Comparison of ENCODE assay signal across 9 cellular contexts in the genomic region with DNA sequence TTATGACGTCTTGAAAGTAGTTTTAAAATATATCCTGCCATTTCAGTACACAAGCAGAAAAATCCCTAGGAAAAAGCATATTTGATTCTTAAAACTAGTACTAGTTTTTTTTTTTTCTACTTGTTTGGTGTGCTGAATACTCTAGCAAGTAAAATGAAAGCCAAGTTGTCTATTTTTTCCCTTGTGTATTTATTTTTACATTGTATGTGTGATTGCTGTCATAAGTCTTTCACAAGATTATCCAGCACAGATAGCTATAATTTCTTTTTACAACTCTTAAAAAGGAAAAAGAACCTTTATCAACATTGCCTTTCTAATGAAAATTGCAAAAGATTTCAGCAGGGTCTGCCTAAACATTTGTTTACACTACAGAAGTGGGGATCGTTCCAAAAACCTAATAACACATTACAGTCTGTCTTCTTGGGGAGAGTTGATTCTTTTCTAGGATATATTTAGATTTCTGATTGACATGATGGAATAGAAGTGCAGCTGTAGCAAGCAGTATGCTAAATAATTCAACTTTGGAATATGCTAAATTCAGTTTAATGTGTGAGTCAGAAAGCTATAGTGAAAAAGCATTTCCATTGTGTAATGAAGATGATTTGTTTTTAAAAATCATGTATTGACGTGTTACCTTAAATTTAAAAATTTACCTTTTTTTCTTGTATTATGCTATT. TPM values are rescaled to one million over a fixed set of nuclear protein-coding genes. Genes with fewer than 3 reads are reported as not detected.
A peak's percentile ranks its signal among the peaks of the same experiment; 100 is the strongest.
DNase-seq lines count a peak whose midpoint lies in the region; ATAC-seq, FAIRE-seq and TF ChIP-seq lines count a peak whose summit lies in the region.
"Had no signal": no experiment of that assay in that cellular context is flagged by ENCODE, and none has a peak within 500 bp of the region (broad histone marks: within the 10 kb centered on the region; RNA-seq: fewer than 3 reads in every experiment).

No MANE protein-coding gene starts in this region.

- no peaks in the 10 kb centered on the region for H3K9me3 ChIP-seq in kidney (ENCODE audit: control insufficient read depth in 1 of 2, low read length in 2 of 2)
- no peaks in the 10 kb centered on the region for H3K9me3 ChIP-seq in thyroid gland

- WGBS in thyroid gland, 2 donors = 25 to 29% methylated on average over 3 of the region's 3 CpGs

- no peak for ATAC-seq in activated T-cell treated with anti-CD3 and anti-CD28 coated beads, Interleukin-2, amount 50 U/mL, for 4 hours
- no peak for ATAC-seq in activated naive CD4-positive, alpha-beta T cell treated with anti-CD3 and anti-CD28 coated beads, Interleukin-2, amount 50 U/mL, for 72 hours
- no peak for ATAC-seq in HG03196 (IDR thresholded peaks at IDR 0.05; ENCODE audit: unreplicated experiment)

- H3K27me3 Mint-ChIP-seq in activated T-cell treated with anti-CD3 and anti-CD28 coated beads, Interleukin-2, amount 50 U/mL, for 4 hours (ENCODE audit: low read depth) = no peaks in the 10 kb centered on the region

- peak overlapping the region in 1 of 2 donors; percentile 99 for H3K9ac ChIP-seq in kidney (ENCODE audit: low read length in 2 of 2)

- H3K4me3 Mint-ChIP-seq in activated T-cell treated with anti-CD3 and anti-CD28 coated beads, Interleukin-2, amount 50 U/mL, for 4 hours = peak overlapping the region; percentile 98

- no peak for TF ChIP-seq CTCF in kidney (IDR thresholded peaks at IDR 0.05; ENCODE audit: borderline replicate concordance, extremely low read depth, insufficient read depth)
- TF ChIP-seq CTCF in thyroid gland (IDR thresholded peaks at IDR 0.05) = no peak

- H3K4me3 ChIP-seq in kidney (ENCODE audit: low read length in 2 of 2) (peak overlapping the region; percentile 81 to 90), thyroid gland (replicated peaks in 1 of 3) (peak overlapping the region in 2 of 3 donors; percentile 39 to 95)

- H3K27ac Mint-ChIP-seq in activated naive CD4-positive, alpha-beta T cell treated with anti-CD3 and anti-CD28 coated beads, Interleukin-2, amount 50 U/mL, for 72 hours = peak overlapping the region; percentile 90 to 97

- H3K4me1 ChIP-seq in kidney (ENCODE audit: control insufficient read depth in 1 of 2, insufficient read depth in 1 of 2, low read depth in 1 of 2, low read length in 2 of 2) (peaks cover 0 to 5% of the 10 kb centered on the region in 2 donors), thyroid gland (peaks cover 14 to 23% of the 10 kb centered on the region in 2 donors)

- H3K36me3 Mint-ChIP-seq in activated T-cell treated with anti-CD3 and anti-CD28 coated beads, Interleukin-2, amount 50 U/mL, for 4 hours (ENCODE audit: insufficient read depth) = peaks cover 17% of the 10 kb centered on the region
- peaks cover 36% of the 10 kb centered on the region in 2 donors for H3K36me3 Mint-ChIP-seq in activated naive CD4-positive, alpha-beta T cell treated with anti-CD3 and anti-CD28 coated beads, Interleukin-2, amount 50 U/mL, for 72 hours

- intact Hi-C loops in kidney (cut with DNase I) = no loop called here
- intact Hi-C loops in thyroid gland (cut with DNase I) = no loop called here

- no peak for DNase-seq in activated T-cell treated with anti-CD3 and anti-CD28 coated beads, Interleukin-2, amount 50 U/mL, for 4 hours
- no peak for DNase-seq in activated T-cell treated with anti-CD3 and anti-CD28 coated beads, Interleukin-2, amount 50 U/mL, for 1 hour
- no peak for DNase-seq in activated naive CD4-positive, alpha-beta T cell treated with anti-CD3 and anti-CD28 coated beads, Interleukin-2, amount 50 U/mL, for 72 hours (ENCODE audit: low spot score in 2 of 2)
- DNase-seq in kidney (no peak), thyroid gland (no peak), DMS79 treated with DMSO at 0.1 percent for 48 hours (lab: John Stamatoyannopoulos, UW) (no peak)
- DNase-seq in activated effector memory CD4-positive, alpha-beta T cell treated with Interleukin-2 at 50 U/mL for 16 hours = no peak
- DNase-seq: DMS79 had no signal

- H3K36me3 ChIP-seq in kidney (ENCODE audit: control insufficient read depth in 1 of 2, insufficient read depth in 2 of 2, low read length in 2 of 2) (no peaks in the 10 kb centered on the region), thyroid gland (no peaks in the 10 kb centered on the region)

- H3K4me1 Mint-ChIP-seq in activated T-cell treated with anti-CD3 and anti-CD28 coated beads, Interleukin-2, amount 50 U/mL, for 4 hours (ENCODE audit: low read depth) = peaks cover 39% of the 10 kb centered on the region

- no peaks in the 10 kb centered on the region for H3K9me3 Mint-ChIP-seq in activated T-cell treated with anti-CD3 and anti-CD28 coated beads, Interleukin-2, amount 50 U/mL, for 4 hours
- H3K9me3 Mint-ChIP-seq in activated naive CD4-positive, alpha-beta T cell treated with anti-CD3 and anti-CD28 coated beads, Interleukin-2, amount 50 U/mL, for 72 hours = no peaks in the 10 kb centered on the region

- H3K27me3 ChIP-seq in thyroid gland = no peaks in the 10 kb centered on the region

- H3K27ac ChIP-seq in kidney (ENCODE audit: low read depth in 2 of 2, low read length in 2 of 2) (no peak overlapping the region), thyroid gland (peak overlapping the region in 1 of 3 donors; percentile 11)

- TF ChIP-seq POLR2A in thyroid gland (IDR thresholded peaks at IDR 0.05) = no peak

- FAIRE-seq in kidney (lab: Jason Lieb, UNC) = no peak

RNA-seq across cellular contexts. Expression of gene DR1, which starts 2.5 kb away (rescaled TPM):
- 10 to 100 TPM; 91.9 to 99.5 (median 93.3) TPM for total RNA-seq in activated T-cell treated with anti-CD3 and anti-CD28 coated beads, Interleukin-2, amount 50 U/mL, for 4 hours
- total RNA-seq in activated naive CD4-positive, alpha-beta T cell treated with anti-CD3 and anti-CD28 coated beads, Interleukin-2, amount 50 U/mL, for 72 hours = 10 to 100 TPM; 78.8 to 93.0 TPM
- total RNA-seq in kidney (49.8 TPM), thyroid gland (10 to 100 TPM; 31.2 to 47.4 (median 34.1) TPM)
- polyA plus RNA-seq in kidney (ENCODE audit: insufficient read depth, low read depth, low replicate concordance) = 15.6 TPM
